Comparison of ENCODE assay signal across 12 cellular contexts in genomic region chr1:9671377-9672140, GRCh38.
DNase-seq lines count a peak whose midpoint lies in the region; ATAC-seq and TF ChIP-seq lines count a peak whose summit lies in the region.
"Had no signal": no experiment of that assay in that cellular context is flagged by ENCODE, and none has a peak within 500 bp of the region (broad histone marks: within the 10 kb centered on the region; RNA-seq: fewer than 3 reads in every experiment).

No MANE protein-coding gene starts in this region.

- H3K9me3 ChIP-seq in neutrophil: no peaks in the 10 kb centered on the region

- TF ChIP-seq CTCF in astrocyte of the cerebellum (IDR thresholded peaks at IDR 0.05; ENCODE audit: low read depth, low read length, missing control alignments) (no peak), neutrophil (IDR thresholded peaks at IDR 0.05) (no peak)

- in situ Hi-C loops in astrocyte of the cerebellum (cut with HindIII; ENCODE audit: low sequenced_read_pairs): no loop called here

- ATAC-seq in activated CD4-positive, CD25-positive, alpha-beta regulatory T cell treated with anti-CD3 and anti-CD28 coated beads, Interleukin-2, amount 50 U/mL, for 24 hours: peak; percentile 81 to 95
- no peak for ATAC-seq in GM18909 (IDR thresholded peaks at IDR 0.05; ENCODE audit: poor library complexity, unreplicated experiment)
- no peak for ATAC-seq in GM19463 (IDR thresholded peaks at IDR 0.05; ENCODE audit: unreplicated experiment)
- ATAC-seq: GM23338 had no signal

- no peaks in the 10 kb centered on the region for H3K27me3 ChIP-seq in neutrophil

- peak overlapping the region; percentile 80 for H3K27ac ChIP-seq in neutrophil
- H3K27ac ChIP-seq: HL-60 had no signal

- H3K4me3 ChIP-seq in astrocyte of the cerebellum (ENCODE audit: low read depth, low read length) (no peak overlapping the region), neutrophil (ENCODE audit: low read depth in 1 of 2, low read length in 1 of 2) (no peak overlapping the region)
- H3K4me3 ChIP-seq: GM23338 had no signal

- H3K4me1 ChIP-seq in neutrophil (ENCODE audit: control insufficient read depth in 1 of 2, insufficient read depth in 1 of 2, low read depth in 1 of 2, low read length in 1 of 2): peaks cover 24 to 33% of the 10 kb centered on the region in 2 experiments

- DNase-seq in activated CD4-positive, CD25-positive, alpha-beta regulatory T cell treated with anti-CD3 and anti-CD28 coated beads, Interleukin-2, amount 50 U/mL, for 72 hours: no peak
- DNase-seq in LoVo (ENCODE audit: low spot score): peak; percentile 41
- DNase-seq in astrocyte of the cerebellum (ENCODE audit: low read depth): peak; percentile 34
- DNase-seq in ecto neural progenitor cell (ENCODE audit: low spot score): no peak
- DNase-seq: NCI-H2029 treated with DMSO at 0.1 percent for 48 hours, SW 1271 had no signal

- H3K36me3 ChIP-seq in neutrophil: peaks cover 80% of the 10 kb centered on the region

Comparison
In these comparisons a context has a peak if more than half of its experiments do, and no peak if none do; other contexts are left out.
1. ATAC-seq: peak in activated CD4-positive, CD25-positive, alpha-beta regulatory T cell treated with anti-CD3 and anti-CD28 coated beads, Interleukin-2, amount 50 U/mL, for 24 hours (2 of 2); none in GM18909 (single experiment) and GM19463 (single experiment).
2. DNase-seq: peak in LoVo (single experiment) and astrocyte of the cerebellum (single experiment); none in activated CD4-positive, CD25-positive, alpha-beta regulatory T cell treated with anti-CD3 and anti-CD28 coated beads, Interleukin-2, amount 50 U/mL, for 72 hours (single experiment) and ecto neural progenitor cell (single experiment).